1 cellular context compared by ENCODE assay signal in genomic region chr5:5330723-5331530, GRCh38.
TF ChIP-seq lines count a peak whose summit lies in the region.

No MANE protein-coding gene starts in this region.

TF ChIP-seq in HepG2, 621 proteins besides CTCF, POLR2A, EP300 and RAD21 (continued from another document):
- TF ChIP-seq NFKB2 (CRISPR knock-in tag; IDR thresholded peaks at IDR 0.05; ENCODE audit: borderline replicate concordance) (no peak), ZNF704 (CRISPR knock-in tag; IDR thresholded peaks at IDR 0.05; ENCODE audit: borderline replicate concordance) (no peak), REXO4 (CRISPR knock-in tag; IDR thresholded peaks at IDR 0.05; ENCODE audit: borderline replicate concordance) (no peak), PREB (CRISPR knock-in tag; IDR thresholded peaks at IDR 0.05) (no peak), DPF2 (CRISPR knock-in tag; IDR thresholded peaks at IDR 0.05; ENCODE audit: borderline replicate concordance, low read depth) (no peak), ARID5B (CRISPR knock-in tag; IDR thresholded peaks at IDR 0.05) (no peak), ZNF543 (CRISPR knock-in tag; IDR thresholded peaks at IDR 0.05) (no peak), RBFOX2 (IDR thresholded peaks at IDR 0.05; ENCODE audit: low read depth, low read length) (no peak)
